In genomic region chr1:243917177-243917862, GRCh38 we compare ENCODE assay signal across 8 cellular contexts.
DNase-seq lines count a peak whose midpoint lies in the region; ATAC-seq and TF ChIP-seq lines count a peak whose summit lies in the region.

No MANE protein-coding gene starts in this region.

- no peaks in the 10 kb centered on the region for H3K9me2 ChIP-seq in MM.1S (replicated peaks; ENCODE audit: insufficient read depth, low read length)

- no peaks in the 10 kb centered on the region for H3K79me2 ChIP-seq in MM.1S (ENCODE audit: low read length)

- TF ChIP-seq EP300 in esophagus muscularis mucosa (IDR thresholded peaks at IDR 0.05): no peak

- no peaks in the 10 kb centered on the region for H3K36me3 ChIP-seq in MM.1S (replicated peaks; ENCODE audit: insufficient read depth, low read length)
- no peaks in the 10 kb centered on the region for H3K36me3 ChIP-seq in esophagus muscularis mucosa
- no peaks in the 10 kb centered on the region for H3K36me3 ChIP-seq in stomach smooth muscle (ENCODE audit: control insufficient read depth in 2 of 2, insufficient read depth in 2 of 2, low read length in 2 of 2)

- H3K4me1 ChIP-seq in MM.1S (ENCODE audit: low read length): no peaks in the 10 kb centered on the region
- peaks cover 16 to 23% (median 20%) of the 10 kb centered on the region in 4 donors for H3K4me1 ChIP-seq in esophagus muscularis mucosa
- H3K4me1 ChIP-seq in stomach smooth muscle (ENCODE audit: control insufficient read depth, insufficient read depth, low read length): peaks cover 9% of the 10 kb centered on the region

- H3K4me2 ChIP-seq in MM.1S (ENCODE audit: low read depth, low read length): peak overlapping the region; percentile 87

- H3K9ac ChIP-seq in MM.1S (ENCODE audit: low read length) (peak overlapping the region; percentile 21; the same call in 1 of the 2 replicates), stomach smooth muscle (ENCODE audit: low read length in 2 of 2) (peak overlapping the region; percentile 48 to 68)

- peak; percentile 42 for DNase-seq in COR-L47 (lab: John Stamatoyannopoulos, UW)
- DNase-seq in MM.1S: no peak
- DNase-seq in activated CD8-positive, alpha-beta memory T cell treated with anti-CD3 and anti-CD28 coated beads, Interleukin-2, amount 50 U/mL, for 48 hours: peak; percentile 63
- DNase-seq in esophagus muscularis mucosa (ENCODE audit: extremely low spot score): no peak
- peak; percentile 17 for DNase-seq in mucosa of gallbladder (ENCODE audit: low spot score)
- no peak for DNase-seq in KG1 (lab: John Stamatoyannopoulos, UW)

- H3K27me3 ChIP-seq in MM.1S (replicated peaks; ENCODE audit: insufficient read depth, low read length): no peaks in the 10 kb centered on the region
- peaks cover 0 to 38% (median 6%) of the 10 kb centered on the region in 4 donors for H3K27me3 ChIP-seq in esophagus muscularis mucosa
- peaks cover 7 to 23% of the 10 kb centered on the region in 2 donors for H3K27me3 ChIP-seq in stomach smooth muscle (ENCODE audit: control insufficient read depth in 1 of 2, insufficient read depth in 2 of 2, low read length in 2 of 2)

- TF ChIP-seq CTCF in MM.1S (IDR thresholded peaks at IDR 0.05; ENCODE audit: low read length) (no peak), esophagus muscularis mucosa (IDR thresholded peaks at IDR 0.05) (no peak)

- H3K4me3 ChIP-seq in MM.1S (ENCODE audit: low read length) (peak overlapping the region; percentile 58), esophagus muscularis mucosa (peak overlapping the region; percentile 52 to 68 (median 56)), stomach smooth muscle (ENCODE audit: low read length in 2 of 2) (peak overlapping the region; percentile 68 to 85)

- ATAC-seq in HG02678 (IDR thresholded peaks at IDR 0.05; ENCODE audit: unreplicated experiment): no peak

- peak overlapping the region; percentile 74 for H2AFZ ChIP-seq in MM.1S (ENCODE audit: low read length)

- intact Hi-C loops in esophagus muscularis mucosa (cut with DNase I): no loop called here

- H3K9me3 ChIP-seq in MM.1S (replicated peaks; ENCODE audit: insufficient read depth, low read length) (no peaks in the 10 kb centered on the region), esophagus muscularis mucosa (no peaks in the 10 kb centered on the region), stomach smooth muscle (ENCODE audit: control insufficient read depth in 2 of 2, low read length in 2 of 2) (no peaks in the 10 kb centered on the region)

- H3K27ac ChIP-seq in MM.1S (ENCODE audit: low read length) (no peak overlapping the region), esophagus muscularis mucosa (replicated peaks in 1 of 4) (peak overlapping the region in 3 of 4 donors; percentile 6 to 42 (median 28)), stomach smooth muscle (ENCODE audit: low read length) (no peak overlapping the region)

- 5% methylated on average over 37 of the region's 58 CpGs for WGBS in esophagus muscularis mucosa

- TF ChIP-seq POLR2A in esophagus muscularis mucosa (IDR thresholded peaks at IDR 0.05; ENCODE audit: low read depth): no peak

- no peaks in the 10 kb centered on the region for H3F3A ChIP-seq in MM.1S (ENCODE audit: insufficient read depth, low read length)

- H4K20me1 ChIP-seq in MM.1S (ENCODE audit: insufficient read depth, low read length): no peaks in the 10 kb centered on the region

Comparison
In these comparisons a context has a peak if more than half of its experiments do, and no peak if none do; other contexts are left out.
1. DNase-seq: peak in COR-L47 (single experiment), activated CD8-positive, alpha-beta memory T cell treated with anti-CD3 and anti-CD28 coated beads, Interleukin-2, amount 50 U/mL, for 48 hours (single experiment) and mucosa of gallbladder (single experiment); none in MM.1S (single experiment), esophagus muscularis mucosa (single experiment) and KG1 (single experiment).
2. H3K27ac ChIP-seq: peak in esophagus muscularis mucosa (3 of 4); none in MM.1S (single experiment) and stomach smooth muscle (single experiment).
3. Peak in every context shown above with its lines, with median percentiles within 50 percentile points of each other: H3K4me3 ChIP-seq.